In the genomic region with DNA sequence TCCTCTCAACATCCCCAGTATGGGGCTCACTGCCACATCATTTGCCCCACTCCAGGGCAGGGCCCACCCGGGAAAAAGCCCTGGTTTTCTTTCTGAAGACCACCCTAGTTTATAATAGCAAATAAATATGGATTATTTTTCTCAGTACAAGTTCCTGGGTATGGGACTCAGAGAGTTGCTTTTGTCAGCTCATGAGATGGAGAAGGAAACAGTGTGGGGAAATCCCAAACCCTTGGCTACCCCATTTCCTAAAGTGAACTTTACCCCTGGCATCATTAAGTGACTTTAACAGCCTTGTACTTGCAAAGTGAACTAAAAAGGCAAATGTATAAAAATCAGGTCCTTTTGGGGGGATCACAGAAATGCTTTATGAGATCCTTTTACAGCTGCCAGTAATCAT, we compare ENCODE assay signal across 16 cellular contexts.
"Had no signal": no experiment of that assay in that cellular context is flagged by ENCODE, and none has a peak within 500 bp of the region (broad histone marks: within the 10 kb centered on the region; RNA-seq: fewer than 3 reads in every experiment).

No MANE protein-coding gene starts in this region.

- H3K36me3 ChIP-seq: ascending aorta had no signal

- H3K27ac ChIP-seq: psoas muscle had no signal

- H3K27ac Mint-ChIP-seq: nephron progenitor cell, type B pancreatic cell had no signal

- H3K9me3 Mint-ChIP-seq: activated T-cell treated with anti-CD3 and anti-CD28 coated beads, Interleukin-2, amount 50 U/mL, for 4 hours; type B pancreatic cell had no signal

- H3K4me3 ChIP-seq: ascending aorta, psoas muscle had no signal

- H3K4me3 Mint-ChIP-seq: activated T-cell treated with anti-CD3 and anti-CD28 coated beads, Interleukin-2, amount 50 U/mL, for 4 hours; nephron progenitor cell; type B pancreatic cell had no signal

- H3K9me3 ChIP-seq: ascending aorta, psoas muscle had no signal

- DNase-seq: activated CD4-positive, alpha-beta T cell treated with anti-CD3 and anti-CD28 coated beads, Interleukin-2, amount 50 U/mL, for 1 hour; activated CD8-positive, alpha-beta memory T cell treated with anti-CD3 and anti-CD28 coated beads, Interleukin-2, amount 50 U/mL, for 4 hours; activated naive CD4-positive, alpha-beta T cell treated with anti-CD3 and anti-CD28 coated beads, Interleukin-2, amount 50 U/mL, for 16 hours; activated T-cell treated with anti-CD3 and anti-CD28 coated beads, Interleukin-2, amount 50 U/mL, for 4 hours; dermis blood vessel endothelial cell; effector memory CD4-positive, alpha-beta T cell; nephron progenitor cell; occipital lobe; psoas muscle; right cardiac atrium; stimulated activated CD4-positive, alpha-beta T cell treated with anti-CD3 and anti-CD28 coated beads, Interleukin-12 subunit alpha, Interleukin-12 subunit beta, amount 100 ng/mL, for 4 hours; stimulated activated CD4-positive, alpha-beta T cell treated with anti-CD3 and anti-CD28 coated beads, Interleukin-1b, Interleukin-23, amount 100 ng/mL, for 48 hours; stimulated activated CD8-positive, alpha-beta memory T cell treated with anti-CD3 and anti-CD28 coated beads, Interleukin-4, amount 100 ng/mL, for 48 hours; stimulated activated naive CD4-positive, alpha-beta T cell treated with Interleukin-2 at 50 U/mL for 16 hours had no signal

- H3K36me3 Mint-ChIP-seq: type B pancreatic cell had no signal

- H3K4me1 ChIP-seq: psoas muscle had no signal

- H3K27me3 ChIP-seq: ascending aorta had no signal
